Comparison of ENCODE assay signal across 22 cellular contexts in the genomic region with DNA sequence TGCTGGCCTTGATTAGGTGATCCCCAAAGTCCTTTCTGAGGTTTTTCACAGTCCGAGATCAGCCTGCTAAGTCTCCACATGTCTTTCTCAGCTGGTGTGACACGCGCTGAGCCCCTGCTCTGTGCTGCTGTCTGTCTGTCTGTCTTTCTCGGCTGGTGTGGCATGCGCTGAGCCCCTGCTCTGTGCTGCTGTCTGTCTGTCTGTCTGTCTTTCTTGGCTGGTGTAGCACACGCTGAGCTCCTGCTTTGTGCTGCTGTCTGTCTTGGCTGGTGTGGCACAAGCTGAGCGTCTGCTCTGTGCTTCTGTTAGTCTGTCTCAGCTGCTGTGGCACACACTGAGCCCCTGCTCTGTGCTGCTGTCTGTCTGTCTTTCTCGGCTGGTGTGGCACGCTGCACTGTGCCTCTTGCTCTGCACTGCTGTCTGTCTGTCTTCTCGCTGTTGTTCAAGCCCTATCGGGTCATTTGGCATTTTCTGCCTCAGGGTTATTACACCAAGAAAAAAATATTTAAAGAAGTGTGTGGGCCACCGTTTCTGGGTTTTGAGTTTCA.
"Had no signal": no experiment of that assay in that cellular context is flagged by ENCODE, and none has a peak within 500 bp of the region (broad histone marks: within the 10 kb centered on the region; RNA-seq: fewer than 3 reads in every experiment).

No MANE protein-coding gene starts in this region.

- H3K4me3 ChIP-seq: gastrocnemius medialis, left lung, mucosa of descending colon, right lobe of liver, stomach, thyroid gland had no signal

- H2AFZ ChIP-seq: parathyroid adenoma had no signal

- H3K4me3 Mint-ChIP-seq: effector memory CD8-positive, alpha-beta T cell; mesothelial cell of epicardium; naive B cell; nephron; stimulated activated naive B cell treated with anti-CD40 and anti-IgM and Interleukin-4, amounts not matched to agents 10 μg/mL and 1 μg/mL and 100 μg/mL, for 72 hours had no signal

- H3K9ac ChIP-seq: parathyroid adenoma had no signal

- H3K27me3 ChIP-seq: gastrocnemius medialis, neutrophil, right lobe of liver, thyroid gland had no signal

- ATAC-seq: effector memory CD8-positive, alpha-beta T cell; gastrocnemius medialis; left cardiac atrium; left lung; mucosa of descending colon; stimulated activated naive B cell treated with anti-CD40 and anti-IgM and Interleukin-4, amounts not matched to agents 10 μg/mL and 1 μg/mL and 100 μg/mL, for 72 hours had no signal

- DNase-seq: cortex of kidney; effector memory CD8-positive, alpha-beta T cell; foreskin fibroblast; gastrocnemius medialis; left cardiac atrium; mesenchymal stem cell; mucosa of descending colon; naive B cell; small intestine; stimulated activated CD4-positive, alpha-beta T cell treated with anti-CD3 and anti-CD28 coated beads, Interleukin-15, amount 100 ng/mL, for 24 hours; stimulated activated CD4-positive, alpha-beta T cell treated with anti-CD3 and anti-CD28 coated beads, Interleukin-2, amount 100 ng/mL, for 48 hours; stimulated activated naive B cell treated with anti-CD40 and anti-IgM and Interleukin-4, amounts not matched to agents 10 μg/mL and 1 μg/mL and 100 μg/mL, for 72 hours; stomach; thyroid gland; trophoblast cell had no signal

- H3K4me1 ChIP-seq: gastrocnemius medialis, left lung, parathyroid adenoma, right lobe of liver, stomach, thyroid gland had no signal

- H3K27ac ChIP-seq: gastrocnemius medialis, left lung, neutrophil, parathyroid adenoma, right lobe of liver, stomach, thyroid gland had no signal

- H3K79me2 ChIP-seq: parathyroid adenoma had no signal

- H3K9me3 ChIP-seq: gastrocnemius medialis, mucosa of descending colon, neutrophil, right lobe of liver, thyroid gland had no signal

- H3K36me3 Mint-ChIP-seq: mesothelial cell of epicardium; stimulated activated naive B cell treated with anti-CD40 and anti-IgM and Interleukin-4, amounts not matched to agents 10 μg/mL and 1 μg/mL and 100 μg/mL, for 72 hours had no signal

- H3K27ac Mint-ChIP-seq: effector memory CD8-positive, alpha-beta T cell; mesothelial cell of epicardium; nephron; progenitor cell of endocrine pancreas; stimulated activated naive B cell treated with anti-CD40 and anti-IgM and Interleukin-4, amounts not matched to agents 10 μg/mL and 1 μg/mL and 100 μg/mL, for 72 hours had no signal

- H3K36me3 ChIP-seq: gastrocnemius medialis, left lung, neutrophil, right lobe of liver, stomach, thyroid gland had no signal
